In the genomic region with DNA sequence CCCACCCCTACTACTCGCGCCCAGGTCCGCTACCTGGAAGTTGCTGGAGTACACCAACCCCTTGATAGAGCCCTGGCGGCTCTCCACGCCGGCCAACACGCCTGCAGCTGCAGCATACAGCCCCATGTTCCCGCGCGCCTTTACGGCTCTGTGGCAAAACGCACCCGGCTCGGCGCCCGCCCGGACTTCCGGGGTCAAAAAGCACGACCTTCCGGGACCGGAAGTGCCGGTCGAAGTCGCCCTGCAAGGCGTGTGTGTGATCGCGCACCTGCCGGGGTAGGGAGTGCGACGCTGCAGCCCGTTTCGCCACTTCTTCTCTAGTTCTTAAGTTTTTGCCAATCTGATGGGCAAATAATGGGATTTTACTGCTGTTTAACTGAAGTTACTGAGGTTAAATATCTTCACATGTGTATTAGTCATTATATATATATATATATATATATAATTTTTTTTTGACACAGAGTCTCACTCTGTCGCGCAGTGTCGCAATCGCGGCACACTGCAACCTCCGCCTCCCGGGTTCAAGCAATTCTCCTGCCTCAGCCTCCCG, we compare ENCODE assay signal across 1 cellular context.
TF ChIP-seq lines count a peak whose summit lies in the region.

Gene NSUN5, minus strand, starts transcription at position 162 of the 550 bp plus-strand sequence. Its CDS starts 36 bp downstream, at position 126.

TF ChIP-seq in HepG2, 621 proteins besides CTCF, POLR2A, EP300 and RAD21 (continued from another document and continues in another):
- TF ChIP-seq ZBTB39 (CRISPR knock-in tag; IDR thresholded peaks at IDR 0.05) (no peak), TAF15 (IDR thresholded peaks at IDR 0.05; ENCODE audit: low read depth, low read length, poor library complexity, severe bottlenecking) (peak; percentile 48), E2F2 (CRISPR knock-in tag; IDR thresholded peaks at IDR 0.05; ENCODE audit: borderline replicate concordance) (peak; percentile 81; the same call in 1 of the 2 replicates), ZNF121 (CRISPR knock-in tag; IDR thresholded peaks at IDR 0.05) (no peak), KLF15 (CRISPR knock-in tag; IDR thresholded peaks at IDR 0.05; ENCODE audit: borderline replicate concordance) (0 out of 2 replicates have a peak, but pooled peaks have one; percentile 33), MED8 (CRISPR knock-in tag; IDR thresholded peaks at IDR 0.05; ENCODE audit: insufficient replicate concordance) (peak; percentile 30), HBP1 (CRISPR knock-in tag; IDR thresholded peaks at IDR 0.05; ENCODE audit: low read depth) (0 out of 2 replicates have a peak, but pooled peaks have one; percentile 50), TOE1 (CRISPR knock-in tag; IDR thresholded peaks at IDR 0.05) (no peak), ZNF44 (CRISPR knock-in tag; IDR thresholded peaks at IDR 0.05) (0 out of 2 replicates have a peak, but pooled peaks have one; percentile 63), ZFP82 (CRISPR knock-in tag; IDR thresholded peaks at IDR 0.05; ENCODE audit: borderline replicate concordance) (no peak), MTF2 (CRISPR knock-in tag; IDR thresholded peaks at IDR 0.05; ENCODE audit: borderline replicate concordance) (no peak), MIER2 (CRISPR knock-in tag; IDR thresholded peaks at IDR 0.05) (no peak), WIZ (CRISPR knock-in tag; IDR thresholded peaks at IDR 0.05) (no peak), NKX3-1 (CRISPR knock-in tag; IDR thresholded peaks at IDR 0.05) (peak; percentile 95), TRIM24 (CRISPR knock-in tag; IDR thresholded peaks at IDR 0.05) (no peak), ZIK1 (CRISPR knock-in tag; IDR thresholded peaks at IDR 0.05; ENCODE audit: borderline replicate concordance, low read depth) (peak; percentile 90; the same call in 1 of the 2 replicates), ZNF256 (CRISPR knock-in tag; conservative IDR thresholded peaks at IDR 0.05) (peak; percentile 87), CHD2 (IDR thresholded peaks at IDR 0.05; ENCODE audit: low read depth, low read length) (no peak), POLR2AphosphoS5 (IDR thresholded peaks at IDR 0.05; ENCODE audit: low read depth, low read length) (peak; percentile 80), TP53 (CRISPR knock-in tag; conservative IDR thresholded peaks at IDR 0.05) (peak; percentile 83; the same call in 1 of the 2 replicates), ZNF333 (CRISPR knock-in tag; IDR thresholded peaks at IDR 0.05; ENCODE audit: borderline replicate concordance) (no peak), AGO2 (optimal IDR thresholded peaks at IDR 0.05; ENCODE audit: low read depth, low read length) (no peak), ZNF674 (CRISPR knock-in tag; IDR thresholded peaks at IDR 0.05; ENCODE audit: low read depth) (0 out of 2 replicates have a peak, but pooled peaks have one; percentile 50), MLLT10 (CRISPR knock-in tag; IDR thresholded peaks at IDR 0.05) (no peak), JUN (CRISPR knock-in tag; IDR thresholded peaks at IDR 0.05) (0 out of 2 replicates have a peak, but pooled peaks have one; percentile 19), SETDB1 (CRISPR knock-in tag; IDR thresholded peaks at IDR 0.05; ENCODE audit: borderline replicate concordance) (no peak), PHF8 (CRISPR knock-in tag; IDR thresholded peaks at IDR 0.05) (peak; percentile 84), ZFP36L2 (CRISPR knock-in tag; IDR thresholded peaks at IDR 0.05) (peak; percentile 74; the same call in 1 of the 2 replicates), ZNF788 (CRISPR knock-in tag; IDR thresholded peaks at IDR 0.05; ENCODE audit: borderline replicate concordance) (peak; percentile 78; the same call in 1 of the 2 replicates), ZNF253 (CRISPR knock-in tag; IDR thresholded peaks at IDR 0.05; ENCODE audit: borderline replicate concordance) (peak; percentile 86; the same call in 1 of the 2 replicates), ZNF432 (CRISPR knock-in tag; IDR thresholded peaks at IDR 0.05; ENCODE audit: borderline replicate concordance) (no peak), PRDM4 (CRISPR knock-in tag; IDR thresholded peaks at IDR 0.05; ENCODE audit: borderline replicate concordance) (no peak), REXO4 (CRISPR knock-in tag; IDR thresholded peaks at IDR 0.05; ENCODE audit: borderline replicate concordance) (no peak), BORCS8-MEF2B (CRISPR knock-in tag; IDR thresholded peaks at IDR 0.05) (0 out of 2 replicates have a peak, but pooled peaks have one; percentile 77), ZNF496 (CRISPR knock-in tag; IDR thresholded peaks at IDR 0.05; ENCODE audit: insufficient replicate concordance) (no peak), ZNF737 (CRISPR knock-in tag; IDR thresholded peaks at IDR 0.05; ENCODE audit: borderline replicate concordance) (no peak), ZNF557 (CRISPR knock-in tag; IDR thresholded peaks at IDR 0.05) (peak; percentile 92; the same call in 1 of the 2 replicates), ASH2L (IDR thresholded peaks at IDR 0.05; ENCODE audit: insufficient read length, low read depth, low read length) (peak; percentile 73), ZMAT3 (CRISPR knock-in tag; conservative IDR thresholded peaks at IDR 0.05) (peak; percentile 96), ZNF343 (CRISPR knock-in tag; IDR thresholded peaks at IDR 0.05) (peak; percentile 84)
- TF ChIP-seq, protein P1, sequence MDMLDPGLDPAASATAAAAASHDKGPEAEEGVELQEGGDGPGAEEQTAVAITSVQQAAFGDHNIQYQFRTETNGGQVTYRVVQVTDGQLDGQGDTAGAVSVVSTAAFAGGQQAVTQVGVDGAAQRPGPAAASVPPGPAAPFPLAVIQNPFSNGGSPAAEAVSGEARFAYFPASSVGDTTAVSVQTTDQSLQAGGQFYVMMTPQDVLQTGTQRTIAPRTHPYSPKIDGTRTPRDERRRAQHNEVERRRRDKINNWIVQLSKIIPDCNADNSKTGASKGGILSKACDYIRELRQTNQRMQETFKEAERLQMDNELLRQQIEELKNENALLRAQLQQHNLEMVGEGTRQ (IDR thresholded peaks at IDR 0.05; ENCODE audit: low read depth, low read length), result no peak
- TF ChIP-seq, protein P1 (CRISPR knock-in tag; IDR thresholded peaks at IDR 0.05; ENCODE audit: borderline replicate concordance), result no peak
- TF ChIP-seq, protein P2, sequence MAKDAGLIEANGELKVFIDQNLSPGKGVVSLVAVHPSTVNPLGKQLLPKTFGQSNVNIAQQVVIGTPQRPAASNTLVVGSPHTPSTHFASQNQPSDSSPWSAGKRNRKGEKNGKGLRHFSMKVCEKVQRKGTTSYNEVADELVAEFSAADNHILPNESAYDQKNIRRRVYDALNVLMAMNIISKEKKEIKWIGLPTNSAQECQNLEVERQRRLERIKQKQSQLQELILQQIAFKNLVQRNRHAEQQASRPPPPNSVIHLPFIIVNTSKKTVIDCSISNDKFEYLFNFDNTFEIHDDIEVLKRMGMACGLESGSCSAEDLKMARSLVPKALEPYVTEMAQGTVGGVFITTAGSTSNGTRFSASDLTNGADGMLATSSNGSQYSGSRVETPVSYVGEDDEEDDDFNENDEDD (CRISPR knock-in tag; IDR thresholded peaks at IDR 0.05; ENCODE audit: borderline replicate concordance), result peak; percentile 98
- TF ChIP-seq, protein P3, sequence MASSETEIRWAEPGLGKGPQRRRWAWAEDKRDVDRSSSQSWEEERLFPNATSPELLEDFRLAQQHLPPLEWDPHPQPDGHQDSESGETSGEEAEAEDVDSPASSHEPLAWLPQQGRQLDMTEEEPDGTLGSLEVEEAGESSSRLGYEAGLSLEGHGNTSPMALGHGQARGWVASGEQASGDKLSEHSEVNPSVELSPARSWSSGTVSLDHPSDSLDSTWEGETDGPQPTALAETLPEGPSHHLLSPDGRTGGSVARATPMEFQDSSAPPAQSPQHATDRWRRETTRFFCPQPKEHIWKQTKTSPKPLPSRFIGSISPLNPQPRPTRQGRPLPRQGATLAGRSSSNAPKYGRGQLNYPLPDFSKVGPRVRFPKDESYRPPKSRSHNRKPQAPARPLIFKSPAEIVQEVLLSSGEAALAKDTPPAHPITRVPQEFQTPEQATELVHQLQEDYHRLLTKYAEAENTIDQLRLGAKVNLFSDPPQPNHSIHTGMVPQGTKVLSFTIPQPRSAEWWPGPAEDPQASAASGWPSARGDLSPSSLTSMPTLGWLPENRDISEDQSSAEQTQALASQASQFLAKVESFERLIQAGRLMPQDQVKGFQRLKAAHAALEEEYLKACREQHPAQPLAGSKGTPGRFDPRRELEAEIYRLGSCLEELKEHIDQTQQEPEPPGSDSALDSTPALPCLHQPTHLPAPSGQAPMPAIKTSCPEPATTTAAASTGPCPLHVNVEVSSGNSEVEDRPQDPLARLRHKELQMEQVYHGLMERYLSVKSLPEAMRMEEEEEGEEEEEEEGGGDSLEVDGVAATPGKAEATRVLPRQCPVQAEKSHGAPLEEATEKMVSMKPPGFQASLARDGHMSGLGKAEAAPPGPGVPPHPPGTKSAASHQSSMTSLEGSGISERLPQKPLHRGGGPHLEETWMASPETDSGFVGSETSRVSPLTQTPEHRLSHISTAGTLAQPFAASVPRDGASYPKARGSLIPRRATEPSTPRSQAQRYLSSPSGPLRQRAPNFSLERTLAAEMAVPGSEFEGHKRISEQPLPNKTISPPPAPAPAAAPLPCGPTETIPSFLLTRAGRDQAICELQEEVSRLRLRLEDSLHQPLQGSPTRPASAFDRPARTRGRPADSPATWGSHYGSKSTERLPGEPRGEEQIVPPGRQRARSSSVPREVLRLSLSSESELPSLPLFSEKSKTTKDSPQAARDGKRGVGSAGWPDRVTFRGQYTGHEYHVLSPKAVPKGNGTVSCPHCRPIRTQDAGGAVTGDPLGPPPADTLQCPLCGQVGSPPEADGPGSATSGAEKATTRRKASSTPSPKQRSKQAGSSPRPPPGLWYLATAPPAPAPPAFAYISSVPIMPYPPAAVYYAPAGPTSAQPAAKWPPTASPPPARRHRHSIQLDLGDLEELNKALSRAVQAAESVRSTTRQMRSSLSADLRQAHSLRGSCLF (CRISPR knock-in tag; IDR thresholded peaks at IDR 0.05; ENCODE audit: borderline replicate concordance), result peak; percentile 92
- TF ChIP-seq, protein P4, sequence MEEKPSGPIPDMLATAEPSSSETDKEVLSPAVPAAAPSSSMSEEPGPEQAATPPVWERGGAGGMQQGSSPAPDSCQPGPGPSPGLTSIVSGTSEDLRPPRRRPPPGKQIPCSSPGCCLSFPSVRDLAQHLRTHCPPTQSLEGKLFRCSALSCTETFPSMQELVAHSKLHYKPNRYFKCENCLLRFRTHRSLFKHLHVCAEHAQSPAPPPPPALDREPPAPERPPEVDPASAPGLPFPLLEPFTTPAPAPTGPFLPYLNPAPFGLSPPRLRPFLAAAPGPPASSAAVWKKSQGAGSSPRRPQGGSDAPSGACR (CRISPR knock-in tag; IDR thresholded peaks at IDR 0.05), result peak; percentile 63
